In the genomic region with DNA sequence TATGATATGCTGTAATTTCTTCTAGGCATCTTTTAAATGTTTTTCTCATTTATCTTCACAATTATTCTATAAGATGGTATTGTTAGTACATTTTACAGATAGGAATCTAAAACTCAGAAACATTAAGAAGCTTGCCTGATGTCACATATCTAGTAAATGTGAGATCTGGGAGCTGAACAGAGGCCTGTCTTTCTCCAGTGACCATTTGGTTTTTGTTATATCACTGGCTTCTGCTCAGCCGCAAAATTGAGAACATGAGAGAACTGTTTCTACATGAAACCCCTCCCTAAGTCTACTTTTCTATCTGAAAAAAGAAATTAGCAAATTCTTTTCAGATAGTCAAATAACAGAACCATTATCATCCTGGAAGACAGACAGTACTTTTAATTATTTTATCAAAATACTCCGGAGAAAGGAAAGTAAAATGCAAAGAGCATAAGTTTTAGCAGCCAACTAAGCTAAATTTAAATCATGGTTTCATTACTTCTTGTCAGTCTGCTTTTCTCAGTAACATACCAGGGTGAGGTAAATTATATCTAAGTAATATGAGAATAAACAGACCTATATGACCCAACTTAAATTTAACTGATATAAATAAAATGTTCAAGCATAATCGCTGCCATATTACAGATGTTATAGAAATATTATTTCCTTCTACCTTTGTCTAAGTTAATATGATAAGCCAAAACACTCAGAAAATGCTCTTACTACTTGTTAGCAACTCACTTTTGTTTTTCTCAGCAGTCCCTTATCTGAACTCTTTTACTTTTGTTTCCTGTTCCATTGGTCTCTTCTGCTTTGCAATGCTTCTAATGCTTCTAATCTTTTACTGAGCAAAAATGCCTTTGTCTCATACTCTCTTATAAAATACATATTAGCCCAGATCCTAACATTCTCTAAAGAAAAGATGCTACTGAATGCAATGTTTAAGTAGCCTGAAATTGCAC, we compare ENCODE assay signal across 1 cellular context.
TF ChIP-seq lines count a peak whose summit lies in the region.

No MANE protein-coding gene starts in this region.

TF ChIP-seq in GM23338, 12 proteins besides CTCF, POLR2A, EP300 and RAD21 (continued from another document):
- TF ChIP-seq ZNF462 (CRISPR knock-in tag; IDR thresholded peaks at IDR 0.05) (no peak), JUNB (IDR thresholded peaks at IDR 0.05; ENCODE audit: unreplicated experiment) (no peak)
